8 cellular contexts compared by ENCODE assay signal in the genomic region with DNA sequence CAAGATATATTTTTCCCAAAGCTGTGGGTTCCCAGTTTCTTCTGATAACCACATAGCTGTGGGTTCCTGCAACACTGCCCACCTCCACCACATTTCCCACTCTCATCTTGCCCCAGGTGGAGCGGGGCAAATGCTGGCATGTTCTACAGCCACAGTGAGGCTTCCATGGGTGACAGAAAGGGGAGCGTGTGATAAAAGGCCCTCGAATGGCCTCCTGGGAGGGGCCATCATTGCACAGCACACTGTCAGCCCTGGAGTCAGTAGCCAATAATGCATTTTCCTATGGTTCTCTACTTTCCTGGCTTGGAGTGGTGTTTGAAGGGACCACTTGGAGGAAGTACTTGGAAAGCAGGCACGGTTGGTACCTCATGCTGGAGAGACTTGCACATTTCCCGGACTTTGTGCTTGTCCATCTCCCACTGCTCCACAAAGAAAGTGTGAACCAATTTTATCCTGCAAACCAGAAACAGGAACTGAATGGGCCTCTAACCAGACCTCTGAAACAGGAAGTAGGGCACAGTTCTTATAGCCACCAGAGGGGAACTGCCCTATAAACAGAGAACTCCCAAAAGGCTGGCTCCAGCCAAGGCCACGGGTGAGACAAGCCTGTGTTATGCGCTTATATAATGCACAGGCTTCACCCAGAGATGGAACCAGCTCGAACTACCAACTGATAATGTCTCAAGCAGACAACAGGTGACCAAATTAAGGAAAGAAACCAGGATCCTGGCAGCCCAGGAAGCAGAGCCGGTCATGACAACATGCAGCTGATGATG. TPM values are rescaled to one million over a fixed set of nuclear protein-coding genes. Genes with fewer than 3 reads are reported as not detected.
DNase-seq lines count a peak whose midpoint lies in the region; ATAC-seq, FAIRE-seq and TF ChIP-seq lines count a peak whose summit lies in the region.

No MANE protein-coding gene starts in this region.

- H3K27ac ChIP-seq in CD8-positive, alpha-beta memory T cell (ENCODE audit: low read depth, low read length), result no peak overlapping the region
- H3K27ac ChIP-seq in pancreas (peak overlapping the region in 2 of 4 donors; percentile 22 to 41), kidney (ENCODE audit: low read depth in 2 of 2, low read length in 2 of 2) (no peak overlapping the region)

- FAIRE-seq in pancreas (lab: Jason Lieb, UNC) (no peak), kidney (lab: Jason Lieb, UNC) (no peak)

- H3K27ac Mint-ChIP-seq in CD8-positive, alpha-beta memory T cell, result peak overlapping the region; percentile 68 to 96 (median 88)
- peak overlapping the region; percentile 35 for H3K27ac Mint-ChIP-seq in activated naive CD8-positive, alpha-beta T cell treated with anti-CD3 and anti-CD28 coated beads for 36 hours

- peak in 1 of 5 donors; percentile 12 for DNase-seq in CD8-positive, alpha-beta memory T cell
- DNase-seq in activated naive CD8-positive, alpha-beta T cell treated with anti-CD3 and anti-CD28 coated beads for 36 hours, result no peak
- DNase-seq in pancreas (peak in 1 of 6 donors; percentile 38), kidney (no peak), epidermal melanocyte (ENCODE audit: insufficient read length, low spot score) (no peak), DMS79 treated with DMSO at 0.1 percent for 48 hours (lab: John Stamatoyannopoulos, UW) (no peak)

- WGBS in pancreas, 2 donors, result 57 to 71% methylated on average over 9 of the region's 9 CpGs

- TF ChIP-seq CTCF in pancreas (IDR thresholded peaks at IDR 0.05) (no peak), kidney (IDR thresholded peaks at IDR 0.05; ENCODE audit: borderline replicate concordance, extremely low read depth, insufficient read depth) (no peak)

- intact Hi-C loops in pancreas (cut with DNase I) (no loop called here), kidney (cut with DNase I) (no loop called here)

- POLR2A ChIA-PET in CD8-positive, alpha-beta memory T cell (lab: Charles Lee), result no interaction called here

- peaks cover 82 to 92% (median 88%) of the 10 kb centered on the region in 3 donors for H3K4me1 Mint-ChIP-seq in CD8-positive, alpha-beta memory T cell
- H3K4me1 Mint-ChIP-seq in activated naive CD8-positive, alpha-beta T cell treated with anti-CD3 and anti-CD28 coated beads for 36 hours, result peaks cover 52% of the 10 kb centered on the region

- no peaks in the 10 kb centered on the region for H3K9me3 Mint-ChIP-seq in CD8-positive, alpha-beta memory T cell
- no peaks in the 10 kb centered on the region for H3K9me3 Mint-ChIP-seq in activated naive CD8-positive, alpha-beta T cell treated with anti-CD3 and anti-CD28 coated beads for 36 hours

- H3K4me3 ChIP-seq in CD8-positive, alpha-beta memory T cell (ENCODE audit: low read length), result peak overlapping the region; percentile 27
- H3K4me3 ChIP-seq in pancreas (peak overlapping the region in 1 of 4 donors; percentile 18), kidney (ENCODE audit: low read length in 2 of 2) (no peak overlapping the region)

- no peaks in the 10 kb centered on the region for H3K9me3 ChIP-seq in CD8-positive, alpha-beta memory T cell (ENCODE audit: low read length)
- H3K9me3 ChIP-seq in pancreas (no peaks in the 10 kb centered on the region), kidney (ENCODE audit: control insufficient read depth in 1 of 2, low read length in 2 of 2) (no peaks in the 10 kb centered on the region)

- ATAC-seq in GM19452 (IDR thresholded peaks at IDR 0.05; ENCODE audit: unreplicated experiment), result peak; percentile 73
- peak; percentile 55 for ATAC-seq in HG03457 (IDR thresholded peaks at IDR 0.05; ENCODE audit: unreplicated experiment)
- ATAC-seq in pancreas, result peak in 3 of 4 donors; percentile 24 to 61 (median 49)

- H3K27me3 ChIP-seq in CD8-positive, alpha-beta memory T cell (ENCODE audit: insufficient read depth, low read length, poor library complexity, severe bottlenecking), result no peaks in the 10 kb centered on the region
- no peaks in the 10 kb centered on the region for H3K27me3 ChIP-seq in pancreas

- H3K36me3 Mint-ChIP-seq in CD8-positive, alpha-beta memory T cell, result peaks cover 9 to 20% (median 10%) of the 10 kb centered on the region in 3 donors
- peaks cover 15% of the 10 kb centered on the region for H3K36me3 Mint-ChIP-seq in activated naive CD8-positive, alpha-beta T cell treated with anti-CD3 and anti-CD28 coated beads for 36 hours

- no peaks in the 10 kb centered on the region for H3K27me3 Mint-ChIP-seq in CD8-positive, alpha-beta memory T cell
- no peaks in the 10 kb centered on the region for H3K27me3 Mint-ChIP-seq in activated naive CD8-positive, alpha-beta T cell treated with anti-CD3 and anti-CD28 coated beads for 36 hours

- peak overlapping the region; percentile 80 to 93 (median 84) for H3K4me3 Mint-ChIP-seq in CD8-positive, alpha-beta memory T cell
- peak overlapping the region; percentile 30 for H3K4me3 Mint-ChIP-seq in activated naive CD8-positive, alpha-beta T cell treated with anti-CD3 and anti-CD28 coated beads for 36 hours

- H3K9ac ChIP-seq in kidney (ENCODE audit: low read length in 2 of 2), result no peak overlapping the region

- CTCF ChIA-PET in CD8-positive, alpha-beta memory T cell (lab: Charles Lee), result interaction anchor here (1.9 to 9.8 kb wide), 2 partner anchors 9 to 138 kb away, joined by 13 to 362 read pairs; a partner anchor contains a TSS

- H3K36me3 ChIP-seq in CD8-positive, alpha-beta memory T cell (ENCODE audit: insufficient read depth, low read length), result no peaks in the 10 kb centered on the region
- no peaks in the 10 kb centered on the region for H3K36me3 ChIP-seq in pancreas
- no peaks in the 10 kb centered on the region for H3K36me3 ChIP-seq in kidney (ENCODE audit: control insufficient read depth in 1 of 2, insufficient read depth in 2 of 2, low read length in 2 of 2)

- peaks cover 72% of the 10 kb centered on the region for H3K4me1 ChIP-seq in CD8-positive, alpha-beta memory T cell (ENCODE audit: insufficient read depth, low read length)
- H3K4me1 ChIP-seq in pancreas, result peaks cover 18 to 56% (median 42%) of the 10 kb centered on the region in 3 donors
- peaks cover 15 to 20% of the 10 kb centered on the region in 2 donors for H3K4me1 ChIP-seq in kidney (ENCODE audit: control insufficient read depth in 1 of 2, insufficient read depth in 1 of 2, low read depth in 1 of 2, low read length in 2 of 2)

RNA-seq across cellular contexts. Expression of a gene that starts 8.6 kb away (rescaled TPM):
- 10 to 100 TPM; 12.6 to 12.9 TPM for total RNA-seq in CD8-positive, alpha-beta memory T cell
- polyA plus RNA-seq in CD8-positive, alpha-beta memory T cell, result 19.9 TPM
- 1 to 10 TPM; 3.5 to 3.9 TPM for total RNA-seq in activated naive CD8-positive, alpha-beta T cell treated with anti-CD3 and anti-CD28 coated beads for 36 hours
- total RNA-seq in pancreas, result 10 to 100 TPM; 15.7 to 28.6 (median 20.0) TPM
- polyA plus RNA-seq in pancreas, result 1 to 10 TPM; 6.7 to 7.0 TPM
- 32.9 TPM for total RNA-seq in kidney
- polyA plus RNA-seq in kidney (ENCODE audit: insufficient read depth, low read depth, low replicate concordance), result 5.9 TPM

RNA-seq across cellular contexts. Expression of a gene that starts 38.7 kb away (rescaled TPM):
- total RNA-seq in CD8-positive, alpha-beta memory T cell, result 1 to 10 TPM; 4.8 to 5.5 TPM
- polyA plus RNA-seq in CD8-positive, alpha-beta memory T cell, result 4.9 TPM
- total RNA-seq in activated naive CD8-positive, alpha-beta T cell treated with anti-CD3 and anti-CD28 coated beads for 36 hours, result 1 to 10 TPM; 4.7 to 6.1 TPM
- total RNA-seq in pancreas (1 to 10 TPM; 5.6 to 9.3 (median 7.4) TPM), kidney (10.6 TPM)
- polyA plus RNA-seq in pancreas (1 to 10 TPM; 3.9 to 7.4 TPM), kidney (ENCODE audit: insufficient read depth, low read depth, low replicate concordance) (21.3 TPM)
